Comparison of ENCODE assay signal across 9 cellular contexts in genomic region chr9:93061791-93062299, GRCh38. TPM values are rescaled to one million over a fixed set of nuclear protein-coding genes. Genes with fewer than 3 reads are reported as not detected.
DNase-seq lines count a peak whose midpoint lies in the region; ATAC-seq, FAIRE-seq and TF ChIP-seq lines count a peak whose summit lies in the region.
"Had no signal": no experiment of that assay in that cellular context is flagged by ENCODE, and none has a peak within 500 bp of the region (broad histone marks: within the 10 kb centered on the region; RNA-seq: fewer than 3 reads in every experiment).

No MANE protein-coding gene starts in this region.

- no peaks in the 10 kb centered on the region for H3K36me3 ChIP-seq in stomach

- H3K4me3 ChIP-seq in stomach = no peak overlapping the region

- no peak for TF ChIP-seq CTCF in stomach (IDR thresholded peaks at IDR 0.05)

- H3K9me3 ChIP-seq in stomach = no peaks in the 10 kb centered on the region

- H3K27ac Mint-ChIP-seq in activated T-cell treated with anti-CD3 and anti-CD28 coated beads, Interleukin-2, amount 50 U/mL, for 24 hours = peak overlapping the region; percentile 96
- H3K27ac Mint-ChIP-seq in activated naive CD4-positive, alpha-beta T cell treated with anti-CD3 and anti-CD28 coated beads, Interleukin-2, amount 50 U/mL, for 72 hours = peak overlapping the region; percentile 97

- 41 to 64% (median 48%) methylated on average over 16 of the region's 16 CpGs for WGBS in stomach, 5 donors

- no peaks in the 10 kb centered on the region for H3K9me3 Mint-ChIP-seq in activated T-cell treated with anti-CD3 and anti-CD28 coated beads, Interleukin-2, amount 50 U/mL, for 24 hours
- no peaks in the 10 kb centered on the region for H3K9me3 Mint-ChIP-seq in activated naive CD4-positive, alpha-beta T cell treated with anti-CD3 and anti-CD28 coated beads, Interleukin-2, amount 50 U/mL, for 72 hours

- peaks cover 79% of the 10 kb centered on the region for H3K4me1 Mint-ChIP-seq in activated T-cell treated with anti-CD3 and anti-CD28 coated beads, Interleukin-2, amount 50 U/mL, for 24 hours (ENCODE audit: low read depth)

- no peak for TF ChIP-seq POLR2A in stomach (IDR thresholded peaks at IDR 0.05)

- TF ChIP-seq EP300 in stomach (IDR thresholded peaks at IDR 0.05) = no peak

- H3K4me1 ChIP-seq in stomach = peaks cover 38 to 70% (median 49%) of the 10 kb centered on the region in 4 donors

- FAIRE-seq in frontal cortex (lab: Jason Lieb, UNC) = no peak
- FAIRE-seq: keratinocyte had no signal

- H3K4me3 Mint-ChIP-seq in activated T-cell treated with anti-CD3 and anti-CD28 coated beads, Interleukin-2, amount 50 U/mL, for 24 hours = peak overlapping the region; percentile 89

- intact Hi-C loops in stomach (cut with DNase I; ENCODE audit: low total_unique reads) = no loop called here
- intact Hi-C loops in sciatic nerve (cut with DNase I) = no loop called here

- peak overlapping the region in 2 of 5 donors; percentile 49 to 58 for H3K27ac ChIP-seq in stomach

- no peaks in the 10 kb centered on the region for H3K27me3 Mint-ChIP-seq in activated T-cell treated with anti-CD3 and anti-CD28 coated beads, Interleukin-2, amount 50 U/mL, for 24 hours

- no peaks in the 10 kb centered on the region for H3K27me3 ChIP-seq in stomach

- DNase-seq in activated T-cell treated with anti-CD3 and anti-CD28 coated beads, Interleukin-2, amount 50 U/mL, for 24 hours = peak; percentile 66
- DNase-seq in activated T-cell treated with anti-CD3 and anti-CD28 coated beads for 4 hours = no peak
- peak in 1 of 2 donors; percentile 40 for DNase-seq in activated naive CD4-positive, alpha-beta T cell treated with anti-CD3 and anti-CD28 coated beads, Interleukin-2, amount 50 U/mL, for 72 hours (ENCODE audit: low spot score in 2 of 2)
- peak; percentile 48 for DNase-seq in stomach
- no peak for DNase-seq in frontal cortex (ENCODE audit: low spot score in 2 of 2)
- no peak for DNase-seq in sciatic nerve (ENCODE audit: low spot score)

- ATAC-seq in HG03342 (IDR thresholded peaks at IDR 0.05; ENCODE audit: unreplicated experiment) = peak; percentile 31
- no peak for ATAC-seq in activated naive CD4-positive, alpha-beta T cell treated with anti-CD3 and anti-CD28 coated beads, Interleukin-2, amount 50 U/mL, for 72 hours
- no peak for ATAC-seq in HG03457 (IDR thresholded peaks at IDR 0.05; ENCODE audit: unreplicated experiment)
- ATAC-seq in sciatic nerve = no peak

- peaks cover 26% of the 10 kb centered on the region for H3K36me3 Mint-ChIP-seq in activated T-cell treated with anti-CD3 and anti-CD28 coated beads, Interleukin-2, amount 50 U/mL, for 24 hours (ENCODE audit: low read depth)
- peaks cover 37 to 51% of the 10 kb centered on the region in 2 donors for H3K36me3 Mint-ChIP-seq in activated naive CD4-positive, alpha-beta T cell treated with anti-CD3 and anti-CD28 coated beads, Interleukin-2, amount 50 U/mL, for 72 hours

RNA-seq across cellular contexts. Expression of gene SUSD3, which starts 3.3 kb away (rescaled TPM):
- total RNA-seq in activated naive CD4-positive, alpha-beta T cell treated with anti-CD3 and anti-CD28 coated beads, Interleukin-2, amount 50 U/mL, for 72 hours = 10 to 100 TPM; 70.7 to 81.9 TPM
- total RNA-seq in stomach (1 to 10 TPM in 3 of 5 donors, not detected in 2; 1.7 to 4.5 (median 2.4) TPM), frontal cortex (0.41 TPM), sciatic nerve (6.6 TPM)
- 1 to 10 TPM; 2.0 to 3.4 (median 2.9) TPM for polyA plus RNA-seq in stomach

RNA-seq across cellular contexts. Expression of gene CARD19, which starts 34.2 kb away (rescaled TPM):
- 10 to 100 TPM; 58.1 to 82.6 TPM for total RNA-seq in activated naive CD4-positive, alpha-beta T cell treated with anti-CD3 and anti-CD28 coated beads, Interleukin-2, amount 50 U/mL, for 72 hours
- 10 to 100 TPM; 14.3 to 95.1 (median 58.0) TPM for total RNA-seq in stomach
- 10 to 100 TPM; 32.9 to 46.6 (median 44.5) TPM for polyA plus RNA-seq in stomach
- total RNA-seq in frontal cortex = 14.3 TPM
- total RNA-seq in sciatic nerve = 36.6 TPM

Comparison
In these comparisons a context has a peak if more than half of its experiments do, and no peak if none do; other contexts are left out.
1. DNase-seq: peak in activated T-cell treated with anti-CD3 and anti-CD28 coated beads, Interleukin-2, amount 50 U/mL, for 24 hours (single experiment) and stomach (single experiment); none in activated T-cell treated with anti-CD3 and anti-CD28 coated beads for 4 hours (single experiment), frontal cortex (0 of 2) and sciatic nerve (single experiment).